12 cellular contexts compared by ENCODE assay signal in the genomic region with DNA sequence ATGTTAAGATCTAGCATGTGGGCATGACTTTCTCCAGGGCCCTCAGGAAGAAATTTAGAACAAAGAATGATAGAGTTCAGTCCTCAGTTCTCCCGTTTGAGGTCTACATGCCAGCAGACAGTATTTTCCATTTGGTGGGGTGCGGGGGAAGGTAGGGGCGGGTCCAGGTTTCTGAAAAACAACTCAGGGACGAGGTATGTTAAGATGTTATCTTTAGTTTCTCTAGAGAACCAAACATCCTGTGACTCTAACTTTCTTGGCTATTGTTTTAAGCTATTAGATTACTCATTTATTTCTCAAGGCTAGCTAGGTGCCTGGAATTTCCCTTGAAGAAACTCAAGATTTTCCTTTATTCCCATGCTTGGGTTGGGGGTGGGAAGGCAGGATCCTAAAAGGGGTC. TPM values are rescaled to one million over a fixed set of nuclear protein-coding genes. Genes with fewer than 3 reads are reported as not detected.
A peak's percentile ranks its signal among the peaks of the same experiment; 100 is the strongest.
DNase-seq lines count a peak whose midpoint lies in the region; TF ChIP-seq lines count a peak whose summit lies in the region.
"Had no signal": no experiment of that assay in that cellular context is flagged by ENCODE, and none has a peak within 500 bp of the region (broad histone marks: within the 10 kb centered on the region; RNA-seq: fewer than 3 reads in every experiment).

No MANE protein-coding gene starts in this region.

- no peaks in the 10 kb centered on the region for H3K4me1 ChIP-seq in left ventricle myocardium inferior
- H3K4me1 ChIP-seq: spleen had no signal

- DNase-seq in EL: peak; percentile 71
- peak; percentile 63 for DNase-seq in LHCN-M2 (ENCODE audit: low read depth)
- DNase-seq in cardiac fibroblast (ENCODE audit: low read depth in 2 of 2): peak; percentile 52 to 95
- DNase-seq in non-pigmented ciliary epithelial cell (ENCODE audit: low read depth): peak; percentile 72
- no peak for DNase-seq in SKM-1 treated with dmso at 0.1 percent for 144 hours (lab: John Stamatoyannopoulos, UW; ENCODE audit: unreplicated experiment)
- DNase-seq in COLO668 (lab: John Stamatoyannopoulos, UW; ENCODE audit: unreplicated experiment): no peak
- DNase-seq in left ventricle myocardium inferior: no peak
- DNase-seq: NCI-H1694 treated with DMSO at 0.1 percent for 48 hours, spleen had no signal

- TF ChIP-seq CTCF in cardiac fibroblast (IDR thresholded peaks at IDR 0.05; ENCODE audit: low read depth, low read length) (no peak), left ventricle myocardium inferior (IDR thresholded peaks at IDR 0.05; ENCODE audit: borderline replicate concordance) (no peak)

- intact Hi-C loops in left ventricle myocardium inferior (cut with micrococcal nuclease): no loop called here

- no peaks in the 10 kb centered on the region for H3K36me3 ChIP-seq in left ventricle myocardium inferior
- H3K36me3 ChIP-seq: spleen had no signal

- H3K27me3 ChIP-seq in left ventricle myocardium inferior (ENCODE audit: low read depth): peaks cover 13% of the 10 kb centered on the region

- H3K9me3 ChIP-seq in left ventricle myocardium inferior (replicated peaks): peaks cover 9% of the 10 kb centered on the region
- H3K9me3 ChIP-seq: spleen had no signal

- H3K4me3 ChIP-seq in cardiac fibroblast (replicated peaks in 1 of 2; ENCODE audit: low read depth in 2 of 2, low read length in 2 of 2) (no peak overlapping the region), left ventricle myocardium inferior (no peak overlapping the region)
- H3K4me3 ChIP-seq: spleen had no signal

- no peak overlapping the region for H3K27ac ChIP-seq in left ventricle myocardium inferior (replicated peaks)
- H3K27ac ChIP-seq: spleen had no signal

RNA-seq across cellular contexts. Expression of a gene that starts 42.3 kb away (rescaled TPM):
- total RNA-seq in LHCN-M2 (2014; rRNA removed): 12.6 and 14.0 TPM in 2 replicates
- polyA plus RNA-seq in LHCN-M2 (2012): 1.6 TPM
- total RNA-seq in left ventricle myocardium inferior: not detected
- total RNA-seq: esophagus mucosa; natural killer cell treated with Interleukin-12 subunit alpha and Interleukin-12 subunit beta and Interleukin-15 and Interleukin-18, amount 100 ng/mL, for 72 hours; spleen; T-helper 1 cell treated with Interleukin-12 subunit alpha and Interleukin-12 subunit beta and Interleukin-4 antibody, amounts not matched to agents 30 ng/mL and 1 ng/mL, for 36 hours had no signal

Comparison
In these comparisons a context has a peak if more than half of its experiments do, and no peak if none do; other contexts are left out.
1. DNase-seq: peak in EL (single experiment), LHCN-M2 (single experiment), cardiac fibroblast (2 of 2) and non-pigmented ciliary epithelial cell (single experiment); none in SKM-1 treated with dmso at 0.1 percent for 144 hours (single experiment), COLO668 (single experiment) and left ventricle myocardium inferior (single experiment).
2. RNA of a gene that starts 42.3 kb away (total RNA-seq): 12.6 to 14.0 TPM in LHCN-M2; not detected in left ventricle myocardium inferior (single experiment); every median in the first group is over 10 times any median in the second.